In genomic region chr7:143002106-143002505, GRCh38 we compare ENCODE assay signal across 12 cellular contexts. TPM values are rescaled to one million over a fixed set of nuclear protein-coding genes. Genes with fewer than 3 reads are reported as not detected.
DNase-seq lines count a peak whose midpoint lies in the region; ATAC-seq and TF ChIP-seq lines count a peak whose summit lies in the region.
"Had no signal": no experiment of that assay in that cellular context is flagged by ENCODE, and none has a peak within 500 bp of the region (broad histone marks: within the 10 kb centered on the region; RNA-seq: fewer than 3 reads in every experiment).

No MANE protein-coding gene starts in this region.

- peaks cover 6% of the 10 kb centered on the region for H3K4me1 Mint-ChIP-seq in CD8-positive, alpha-beta T cell (ENCODE audit: low read depth)

- TF ChIP-seq EP300 in SK-N-SH (IDR thresholded peaks at IDR 0.05; ENCODE audit: borderline replicate concordance in 1 of 2, low read depth in 1 of 2, low read length in 1 of 2) (no peak), tibial nerve (IDR thresholded peaks at IDR 0.05) (no peak)

- H2AFZ ChIP-seq in SK-N-SH (ENCODE audit: low read depth) = no peak overlapping the region

- H3K36me3 ChIP-seq in SK-N-SH (replicated peaks in 1 of 2; ENCODE audit: control insufficient read depth in 1 of 2, insufficient read depth in 2 of 2, low read length in 1 of 2) = no peaks in the 10 kb centered on the region
- no peaks in the 10 kb centered on the region for H3K36me3 ChIP-seq in tibial nerve
- H3K36me3 ChIP-seq in CD8-positive, alpha-beta T cell (ENCODE audit: insufficient read depth, low read length) = no peaks in the 10 kb centered on the region
- H3K36me3 ChIP-seq: HAP-1, suprapubic skin had no signal

- no peaks in the 10 kb centered on the region for H4K20me1 ChIP-seq in SK-N-SH (ENCODE audit: insufficient read depth)

- ATAC-seq in foreskin keratinocyte = peak; percentile 30
- no peak for ATAC-seq in CD8-positive, alpha-beta T cell
- ATAC-seq in GM18519 (IDR thresholded peaks at IDR 0.05; ENCODE audit: low FRiP score, unreplicated experiment) = no peak

- no peaks in the 10 kb centered on the region for H3K4me1 ChIP-seq in SK-N-SH (ENCODE audit: control insufficient read depth in 1 of 2, insufficient read depth in 2 of 2, low read depth in 1 of 2, low read length in 1 of 2)
- no peaks in the 10 kb centered on the region for H3K4me1 ChIP-seq in foreskin keratinocyte
- H3K4me1 ChIP-seq in tibial nerve = no peaks in the 10 kb centered on the region
- no peaks in the 10 kb centered on the region for H3K4me1 ChIP-seq in CD8-positive, alpha-beta T cell (ENCODE audit: insufficient read depth, low read length)
- H3K4me1 ChIP-seq: HAP-1 had no signal

- H3K9ac ChIP-seq in SK-N-SH = no peak overlapping the region

- no peaks in the 10 kb centered on the region for H3K9me3 Mint-ChIP-seq in CD8-positive, alpha-beta T cell

- intact Hi-C loops in CD8-positive, alpha-beta T cell (cut with DNase I, micrococcal nuclease) = loop anchor here (2.0 to 10.0 kb wide), 7 partner anchors 303 to 1025 kb away; no protein-coding TSS in a partner anchor

- no peaks in the 10 kb centered on the region for H3F3A ChIP-seq in SK-N-SH (replicated peaks; ENCODE audit: insufficient read depth)

- CTCF ChIA-PET in SK-N-SH (lab: Yijun Ruan, JAX) = interaction anchor here (1.6 to 23.7 kb wide), 16 partner anchors 10 to 524 kb away, joined by 3 to 450 read pairs (median 10); partner anchors contain the start of genes EPHB6 and TAS2R40
- CTCF ChIA-PET in CD8-positive, alpha-beta T cell (lab: Charles Lee) = interaction anchor here (0.9 to 13.8 kb wide), 25 partner anchors 9 to 698 kb away, joined by 3 to 256 read pairs (median 6); partner anchors contain the start of genes EPHB6 and TAS2R40

- POLR2A ChIA-PET in SK-N-SH (lab: Yijun Ruan, JAX) = interaction anchor here (0.6 kb wide), 1 partner anchor 17 kb away, joined by 3 read pairs; no protein-coding TSS in a partner anchor
- POLR2A ChIA-PET in CD8-positive, alpha-beta T cell (lab: Charles Lee) = interaction anchor here (1.0 kb wide), 1 partner anchor 9 kb away, joined by 3 read pairs; no protein-coding TSS in a partner anchor

- H3K27ac ChIP-seq in SK-N-SH (ENCODE audit: low read depth in 2 of 2, low read length in 1 of 2) = no peak overlapping the region
- no peak overlapping the region for H3K27ac ChIP-seq in foreskin keratinocyte
- H3K27ac ChIP-seq in tibial nerve = no peak overlapping the region
- H3K27ac ChIP-seq in CD8-positive, alpha-beta T cell (ENCODE audit: low read depth, low read length) = no peak overlapping the region
- H3K27ac ChIP-seq: suprapubic skin had no signal

- H3K4me3 ChIP-seq in SK-N-SH (ENCODE audit: low read depth in 2 of 2, low read length in 1 of 2) (no peak overlapping the region), tibial nerve (no peak overlapping the region)
- no peak overlapping the region for H3K4me3 ChIP-seq in CD8-positive, alpha-beta T cell (ENCODE audit: low read depth, low read length)
- H3K4me3 ChIP-seq: HAP-1, suprapubic skin had no signal

- TF ChIP-seq POLR2A in tibial nerve (IDR thresholded peaks at IDR 0.05) = no peak

- no peak overlapping the region for H3K4me2 ChIP-seq in SK-N-SH

- no peak overlapping the region for H3K4me3 Mint-ChIP-seq in CD8-positive, alpha-beta T cell

- peak; percentile 58 for TF ChIP-seq RAD21 in SK-N-SH (IDR thresholded peaks at IDR 0.05; ENCODE audit: low read length)

- H3K27me3 Mint-ChIP-seq in CD8-positive, alpha-beta T cell (ENCODE audit: low read depth) = no peaks in the 10 kb centered on the region

- H3K36me3 Mint-ChIP-seq in CD8-positive, alpha-beta T cell = no peaks in the 10 kb centered on the region

- DNase-seq in AML-193 (lab: John Stamatoyannopoulos, UW) (peak; percentile 22 to 47), H4 (ENCODE audit: low spot score) (peak; percentile 27), SK-N-SH (peak; percentile 18), foreskin keratinocyte (peak in 1 of 2 donors; percentile 5), tibial nerve (ENCODE audit: low spot score in 2 of 2) (no peak), NCI-H146 treated with DMSO at 0.1 percent for 48 hours (lab: John Stamatoyannopoulos, UW; ENCODE audit: unreplicated experiment) (no peak)
- no peak for DNase-seq in CD8-positive, alpha-beta T cell
- DNase-seq: GF-D8 had no signal

- no peaks in the 10 kb centered on the region for H3K79me2 ChIP-seq in SK-N-SH (ENCODE audit: insufficient read depth)

- H3K9me2 ChIP-seq in SK-N-SH = no peaks in the 10 kb centered on the region

- 2% methylated on average over 3 of the region's 3 CpGs for WGBS in SK-N-SH (ENCODE audit: low lambda C conversion rate)
- WGBS in tibial nerve, 2 donors = 50 to 54% methylated on average over 3 of the region's 3 CpGs

- H3K27ac Mint-ChIP-seq in CD8-positive, alpha-beta T cell = no peak overlapping the region

- H3K9me3 ChIP-seq in SK-N-SH (no peaks in the 10 kb centered on the region), tibial nerve (peaks cover 0 to 6% (median 2%) of the 10 kb centered on the region in 4 donors)
- no peaks in the 10 kb centered on the region for H3K9me3 ChIP-seq in CD8-positive, alpha-beta T cell (ENCODE audit: low read length)
- H3K9me3 ChIP-seq: HAP-1, suprapubic skin had no signal

- TF ChIP-seq CTCF in SK-N-SH (IDR thresholded peaks at IDR 0.05) = peak; percentile 52
- TF ChIP-seq CTCF in foreskin keratinocyte (conservative IDR thresholded peaks at IDR 0.05) = peak; percentile 56
- TF ChIP-seq CTCF in tibial nerve (IDR thresholded peaks at IDR 0.05) = no peak
- no peak for TF ChIP-seq CTCF in CD8-positive, alpha-beta T cell (IDR thresholded peaks at IDR 0.05)

- no peaks in the 10 kb centered on the region; the same call in 1 of the 2 replicates for H3K27me3 ChIP-seq in SK-N-SH (ENCODE audit: insufficient read depth)
- peaks cover 12% of the 10 kb centered on the region for H3K27me3 ChIP-seq in foreskin keratinocyte
- peaks cover 0 to 5% of the 10 kb centered on the region in 2 donors for H3K27me3 ChIP-seq in tibial nerve
- no peaks in the 10 kb centered on the region for H3K27me3 ChIP-seq in CD8-positive, alpha-beta T cell (ENCODE audit: insufficient read depth, low read length)
- H3K27me3 ChIP-seq: suprapubic skin had no signal

TF ChIP-seq in SK-N-SH, 30 proteins besides CTCF, POLR2A, EP300 and RAD21:
- peak; percentile 26 for TF ChIP-seq SMC3 (IDR thresholded peaks at IDR 0.05; ENCODE audit: low read depth, low read length)
- no peak for TF ChIP-seq EZH2phosphoT487 (IDR thresholded peaks at IDR 0.05; ENCODE audit: borderline replicate concordance, low read depth)

RNA-seq across cellular contexts. Expression of gene OR9A2, which starts 24.8 kb away (rescaled TPM):
- not detected in 2 replicates for total RNA-seq in H4 (2014; rRNA removed; shearing (Covaris generic))
- polyA plus RNA-seq in SK-N-SH (2012; rRNA removed) (not detected in 2 replicates), foreskin keratinocyte (not detected in 2 replicates)
- not detected in 2 replicates for polyA plus RNA-seq in SK-N-SH (2012; cell fraction: cytosol; rRNA removed)
- not detected in 2 replicates for polyA plus RNA-seq in SK-N-SH (2012; cell fraction: nucleus; rRNA removed)
- total RNA-seq in foreskin keratinocyte (not detected in 2 replicates), tibial nerve (under 1 TPM in 2 of 4 donors, not detected in 2; 0.44 to 0.78 TPM)
- total RNA-seq in CD8-positive, alpha-beta T cell = not detected
- polyA plus RNA-seq: adipose tissue had no signal

RNA-seq across cellular contexts. Expression of gene KEL, which starts 39.9 kb away (rescaled TPM):
- 0.21 TPM in 1 of 2 replicates, not detected in the other for total RNA-seq in H4 (2014; rRNA removed; shearing (Covaris generic))
- polyA plus RNA-seq in SK-N-SH (2012; rRNA removed) (0.05 and 0.18 TPM in 2 replicates), foreskin keratinocyte (0.04 TPM in 1 of 2 replicates, not detected in the other)
- 0.03 and 0.04 TPM in 2 replicates for polyA plus RNA-seq in SK-N-SH (2012; cell fraction: cytosol; rRNA removed)
- polyA plus RNA-seq in SK-N-SH (2012; cell fraction: nucleus; rRNA removed) = 0.80 and 0.83 TPM in 2 replicates
- total RNA-seq in foreskin keratinocyte (not detected in 2 replicates), tibial nerve (under 1 TPM; 0.59 to 0.87 (median 0.61) TPM)
- under 1 TPM in 1 of 2 experiments, not detected in 1; 0.46 TPM for total RNA-seq in CD8-positive, alpha-beta T cell

RNA-seq across cellular contexts. Expression of gene OR6V1, which starts 50.0 kb away (rescaled TPM):
- total RNA-seq in H4 (2014; rRNA removed; shearing (Covaris generic)) = not detected in 2 replicates
- polyA plus RNA-seq in SK-N-SH (2012; rRNA removed) (not detected in 2 replicates), foreskin keratinocyte (not detected in 2 replicates)
- polyA plus RNA-seq in SK-N-SH (2012; cell fraction: cytosol; rRNA removed) = not detected in 2 replicates
- polyA plus RNA-seq in SK-N-SH (2012; cell fraction: nucleus; rRNA removed) = not detected in 2 replicates
- total RNA-seq in foreskin keratinocyte (not detected in 2 replicates), tibial nerve (not detected)
- total RNA-seq in CD8-positive, alpha-beta T cell = not detected
- total RNA-seq: suprapubic skin had no signal
- polyA plus RNA-seq: adipose tissue had no signal

Comparison
In these comparisons a context has a peak if more than half of its experiments do, and no peak if none do; other contexts are left out.
1. DNase-seq: peak in AML-193 (2 of 2), H4 (single experiment) and SK-N-SH (single experiment); none in tibial nerve (0 of 2), CD8-positive, alpha-beta T cell (0 of 7) and NCI-H146 treated with DMSO at 0.1 percent for 48 hours (single experiment).
2. CTCF ChIP-seq: peak in SK-N-SH (single experiment) and foreskin keratinocyte (single experiment); none in tibial nerve (0 of 5) and CD8-positive, alpha-beta T cell (single experiment).